ENCODE assay signal across 1 cellular context in the genomic region with DNA sequence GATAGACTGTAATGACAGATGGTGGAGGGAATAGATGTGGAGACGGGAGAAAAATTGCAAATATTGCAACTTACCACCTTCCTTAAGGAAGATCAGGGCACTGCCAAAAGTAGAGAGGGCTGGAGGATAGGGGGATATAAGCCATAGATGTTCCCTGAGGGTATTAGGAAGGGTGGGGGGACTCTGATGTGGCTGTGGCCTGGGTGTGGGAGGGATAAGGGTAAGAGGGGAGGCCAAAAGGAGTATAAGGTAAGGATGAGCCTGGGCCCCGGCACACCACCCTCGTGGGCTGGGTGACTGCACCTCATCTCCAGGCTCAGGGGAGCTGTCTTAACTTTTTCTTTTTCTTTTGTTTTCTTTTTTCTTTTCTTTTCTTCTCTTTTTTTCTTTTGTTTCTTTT.
TF ChIP-seq lines count a peak whose summit lies in the region.

No MANE protein-coding gene starts in this region.

TF ChIP-seq in K562, 482 proteins besides CTCF, POLR2A, EP300 and RAD21:
- TF ChIP-seq GATAD2A (IDR thresholded peaks at IDR 0.05) (no peak), PYGO2 (tag; IDR thresholded peaks at IDR 0.05) (no peak), CBX1 (IDR thresholded peaks at IDR 0.05; ENCODE audit: low read depth) (no peak), GABPB2 (CRISPR knock-in tag; conservative IDR thresholded peaks at IDR 0.05) (no peak), SETDB1 (IDR thresholded peaks at IDR 0.05; ENCODE audit: low read length) (no peak)
- TF ChIP-seq, protein P1, sequence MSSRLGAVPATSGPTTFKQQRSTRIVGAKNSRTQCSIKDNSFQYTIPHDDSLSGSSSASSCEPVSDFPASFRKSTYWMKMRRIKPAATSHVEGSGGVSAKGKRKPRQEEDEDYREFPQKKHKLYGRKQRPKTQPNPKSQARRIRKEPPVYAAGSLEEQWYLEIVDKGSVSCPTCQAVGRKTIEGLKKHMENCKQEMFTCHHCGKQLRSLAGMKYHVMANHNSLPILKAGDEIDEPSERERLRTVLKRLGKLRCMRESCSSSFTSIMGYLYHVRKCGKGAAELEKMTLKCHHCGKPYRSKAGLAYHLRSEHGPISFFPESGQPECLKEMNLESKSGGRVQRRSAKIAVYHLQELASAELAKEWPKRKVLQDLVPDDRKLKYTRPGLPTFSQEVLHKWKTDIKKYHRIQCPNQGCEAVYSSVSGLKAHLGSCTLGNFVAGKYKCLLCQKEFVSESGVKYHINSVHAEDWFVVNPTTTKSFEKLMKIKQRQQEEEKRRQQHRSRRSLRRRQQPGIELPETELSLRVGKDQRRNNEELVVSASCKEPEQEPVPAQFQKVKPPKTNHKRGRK (tag; IDR thresholded peaks at IDR 0.05): 0 out of 2 replicates have a peak, but pooled peaks have one; percentile 52
